In the genomic region with DNA sequence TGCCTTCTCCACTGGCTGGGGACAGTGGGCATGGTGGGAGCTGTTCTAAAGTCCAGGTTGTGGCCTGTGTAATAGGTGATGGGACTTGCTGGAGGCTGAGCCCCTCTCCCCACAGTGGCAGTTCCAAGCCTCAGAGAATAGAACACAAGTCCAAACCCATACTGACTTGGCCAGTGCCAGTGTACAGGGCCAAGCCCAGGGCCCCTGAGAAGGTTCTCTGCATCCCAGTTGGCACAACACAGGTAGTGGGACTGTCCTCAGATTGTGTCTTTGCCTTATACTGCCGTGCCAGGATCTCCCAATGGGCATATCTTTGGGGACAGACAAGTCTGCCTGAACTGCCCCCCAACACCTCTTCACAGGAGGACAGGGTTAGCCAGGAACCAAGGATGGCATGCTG, we compare ENCODE assay signal across 21 cellular contexts. TPM values are rescaled to one million over a fixed set of nuclear protein-coding genes. Genes with fewer than 3 reads are reported as not detected.
"Had no signal": no experiment of that assay in that cellular context is flagged by ENCODE, and none has a peak within 500 bp of the region (broad histone marks: within the 10 kb centered on the region; RNA-seq: fewer than 3 reads in every experiment).

No MANE protein-coding gene starts in this region.

- ATAC-seq: activated T-cell treated with anti-CD3 and anti-CD28 coated beads, Interleukin-2, amount 50 U/mL, for 72 hours; left ventricle myocardium superior; stimulated activated naive CD8-positive, alpha-beta T cell treated with anti-CD3 and anti-CD28 coated beads, Interleukin-15, Interleukin-2, amounts not matched to agents 100 U/mL and 50 U/mL, for 24 hours; T-helper 17 cell had no signal

- DNase-seq: activated CD4-positive, alpha-beta memory T cell treated with anti-CD3 and anti-CD28 coated beads for 36 hours; activated CD4-positive, alpha-beta T cell treated with anti-CD3 and anti-CD28 coated beads, Interleukin-2, amount 10 ng/mL, durations not matched to agents 24 days and 14 days; activated CD4-positive, CD25-positive, alpha-beta regulatory T cell treated with anti-CD3 and anti-CD28 coated beads, Interleukin-2, amount 50 U/mL, for 72 hours; activated naive CD4-positive, alpha-beta T cell treated with Interleukin-2 at 50 U/mL for 16 hours; activated T-cell treated with anti-CD3 and anti-CD28 coated beads for 4 hours; activated T-cell treated with anti-CD3 and anti-CD28 coated beads, Interleukin-2, amount 50 U/mL, for 72 hours; anterior cingulate cortex; dermis blood vessel endothelial cell; effector CD4-positive, alpha-beta T cell; esophagus squamous epithelium; foreskin melanocyte; left ventricle myocardium superior; ovary; stimulated activated CD4-positive, alpha-beta T cell treated with anti-CD3 and anti-CD28 coated beads, Interleukin-4, amount 100 ng/mL, for 1 hour; stimulated activated naive CD8-positive, alpha-beta T cell treated with anti-CD3 and anti-CD28 coated beads, Interleukin-15, Interleukin-2, amounts not matched to agents 100 U/mL and 50 U/mL, for 24 hours; T-helper 17 cell; T1000; upper lobe of left lung had no signal

- H3K27ac ChIP-seq: epithelial cell of prostate, esophagus squamous epithelium, ovary, prostate gland, vagina had no signal

- H3K9me3 ChIP-seq: esophagus squamous epithelium, ovary, prostate gland, upper lobe of left lung, vagina had no signal

- H3K27me3 ChIP-seq: ovary, upper lobe of left lung, vagina had no signal

- H3K4me3 ChIP-seq: esophagus squamous epithelium, ovary, prostate gland, upper lobe of left lung, vagina had no signal

- H3K36me3 ChIP-seq: esophagus squamous epithelium, ovary, prostate gland, upper lobe of left lung, vagina had no signal

RNA-seq across cellular contexts. Expression of a gene that starts 41.3 kb away (rescaled TPM):
- total RNA-seq: activated CD4-positive, alpha-beta memory T cell treated with anti-CD3 and anti-CD28 coated beads for 36 hours; T-helper 17 cell had no signal
